Comparison of ENCODE assay signal across 2 cellular contexts in the genomic region with DNA sequence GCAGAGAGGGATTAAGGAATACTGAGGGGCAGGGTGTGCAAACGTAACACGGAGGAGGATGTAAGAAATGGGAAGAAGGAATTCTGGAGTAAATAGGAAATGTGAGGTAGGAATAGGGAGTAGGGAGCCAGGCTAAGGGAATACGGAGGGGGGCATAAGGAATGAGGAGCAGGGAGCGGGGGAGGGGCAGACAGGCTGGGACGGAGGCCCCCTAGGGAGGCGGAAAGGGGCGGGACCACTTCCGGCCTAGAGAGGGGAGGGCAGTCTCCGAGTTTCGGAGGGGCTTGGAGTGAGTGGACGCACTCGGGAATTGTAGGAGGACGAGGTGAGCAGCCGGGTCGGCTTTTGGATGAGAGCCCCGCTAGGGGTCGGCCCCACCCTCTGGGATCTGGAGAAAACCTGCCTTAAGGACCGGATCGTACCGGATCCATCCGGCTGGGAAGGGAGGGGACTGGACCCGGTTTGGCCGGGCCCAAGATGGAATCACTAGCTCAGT.
TF ChIP-seq lines count a peak whose summit lies in the region.

No MANE protein-coding gene starts in this region.

TF ChIP-seq in HEK293, 187 proteins besides CTCF, POLR2A, EP300 and RAD21 (continues in another document):
- no peak for TF ChIP-seq OVOL3 (tag by site-specific recombination; IDR thresholded peaks at IDR 0.05)
- no peak for TF ChIP-seq ZSCAN5A (tag by site-specific recombination; IDR thresholded peaks at IDR 0.05)
- peak; percentile 76 for TF ChIP-seq IKZF3 (tag by site-specific recombination; IDR thresholded peaks at IDR 0.05)
- no peak for TF ChIP-seq ZNF561 (tag by site-specific recombination; IDR thresholded peaks at IDR 0.05; ENCODE audit: borderline replicate concordance)
- TF ChIP-seq ZNF175 (tag by site-specific recombination; IDR thresholded peaks at IDR 0.05): no peak
- peak; percentile 65; the same call in 1 of the 2 replicates for TF ChIP-seq WT1 (tag by site-specific recombination; IDR thresholded peaks at IDR 0.05)
- no peak for TF ChIP-seq GFI1B (tag by site-specific recombination; IDR thresholded peaks at IDR 0.05)
- no peak; the same call in 1 of the 2 replicates for TF ChIP-seq KLF16 (tag by site-specific recombination; IDR thresholded peaks at IDR 0.05)
- no peak for TF ChIP-seq ZNF311 (tag by site-specific recombination; IDR thresholded peaks at IDR 0.05; ENCODE audit: borderline replicate concordance)
- TF ChIP-seq ZNF626 (tag by site-specific recombination; IDR thresholded peaks at IDR 0.05): no peak
- TF ChIP-seq ZNF121 (tag by site-specific recombination; IDR thresholded peaks at IDR 0.05): no peak
- TF ChIP-seq, protein P1, sequence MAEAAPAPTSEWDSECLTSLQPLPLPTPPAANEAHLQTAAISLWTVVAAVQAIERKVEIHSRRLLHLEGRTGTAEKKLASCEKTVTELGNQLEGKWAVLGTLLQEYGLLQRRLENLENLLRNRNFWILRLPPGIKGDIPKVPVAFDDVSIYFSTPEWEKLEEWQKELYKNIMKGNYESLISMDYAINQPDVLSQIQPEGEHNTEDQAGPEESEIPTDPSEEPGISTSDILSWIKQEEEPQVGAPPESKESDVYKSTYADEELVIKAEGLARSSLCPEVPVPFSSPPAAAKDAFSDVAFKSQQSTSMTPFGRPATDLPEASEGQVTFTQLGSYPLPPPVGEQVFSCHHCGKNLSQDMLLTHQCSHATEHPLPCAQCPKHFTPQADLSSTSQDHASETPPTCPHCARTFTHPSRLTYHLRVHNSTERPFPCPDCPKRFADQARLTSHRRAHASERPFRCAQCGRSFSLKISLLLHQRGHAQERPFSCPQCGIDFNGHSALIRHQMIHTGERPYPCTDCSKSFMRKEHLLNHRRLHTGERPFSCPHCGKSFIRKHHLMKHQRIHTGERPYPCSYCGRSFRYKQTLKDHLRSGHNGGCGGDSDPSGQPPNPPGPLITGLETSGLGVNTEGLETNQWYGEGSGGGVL (tag by site-specific recombination; IDR thresholded peaks at IDR 0.05): peak; percentile 77
- TF ChIP-seq ZBTB48 (tag by site-specific recombination; IDR thresholded peaks at IDR 0.05): peak; percentile 88
- TF ChIP-seq ZBTB20 (tag by site-specific recombination; IDR thresholded peaks at IDR 0.05): peak; percentile 56; the same call in 1 of the 2 replicates
- TF ChIP-seq ZNF518A (tag by site-specific recombination; conservative IDR thresholded peaks at IDR 0.05; ENCODE audit: low read depth): 0 out of 2 replicates have a peak, but pooled peaks have one; percentile 34
- no peak for TF ChIP-seq ZNF266 (tag by site-specific recombination; IDR thresholded peaks at IDR 0.05; ENCODE audit: low read depth)
- TF ChIP-seq SETDB1 (IDR thresholded peaks at IDR 0.05; ENCODE audit: insufficient read length, low read length): no peak
- TF ChIP-seq ZNF19 (tag by site-specific recombination; IDR thresholded peaks at IDR 0.05; ENCODE audit: low read depth): no peak
- TF ChIP-seq TRIM28 (IDR thresholded peaks at IDR 0.05; ENCODE audit: borderline replicate concordance, low read length): no peak
- peak; percentile 97 for TF ChIP-seq ZBTB17 (tag by site-specific recombination; IDR thresholded peaks at IDR 0.05)
- TF ChIP-seq ZNF341 (tag by site-specific recombination; IDR thresholded peaks at IDR 0.05; ENCODE audit: low read depth): peak; percentile 87
- TF ChIP-seq ZNF558 (tag by site-specific recombination; IDR thresholded peaks at IDR 0.05): no peak
- TF ChIP-seq ZXDB (tag by site-specific recombination; IDR thresholded peaks at IDR 0.05): 0 out of 2 replicates have a peak, but pooled peaks have one; percentile 63
- TF ChIP-seq ZNF473 (tag by site-specific recombination; IDR thresholded peaks at IDR 0.05): no peak
- no peak for TF ChIP-seq ZNF416 (tag by site-specific recombination; IDR thresholded peaks at IDR 0.05)
- TF ChIP-seq ZNF426 (tag by site-specific recombination; IDR thresholded peaks at IDR 0.05): no peak

TF ChIP-seq in H1, 55 proteins besides CTCF, POLR2A, EP300 and RAD21:
- TF ChIP-seq GABPA (IDR thresholded peaks at IDR 0.05; ENCODE audit: borderline replicate concordance, insufficient read depth, low read length): no peak
- TF ChIP-seq TEAD4 (IDR thresholded peaks at IDR 0.05; ENCODE audit: low read depth, low read length): no peak
- peak; percentile 10 for TF ChIP-seq KDM4A (IDR thresholded peaks at IDR 0.05; ENCODE audit: low read depth, low read length, severe bottlenecking)
- TF ChIP-seq TAF1 (IDR thresholded peaks at IDR 0.05; ENCODE audit: low read depth, low read length): 0 out of 2 replicates have a peak, but pooled peaks have one; percentile 51
- TF ChIP-seq JUN (IDR thresholded peaks at IDR 0.05; ENCODE audit: low read depth, low read length): no peak
- TF ChIP-seq HDAC2 (IDR thresholded peaks at IDR 0.05; ENCODE audit: borderline replicate concordance in 1 of 2, low read depth in 2 of 2, low read length in 2 of 2): no peak
- TF ChIP-seq JUND (IDR thresholded peaks at IDR 0.05; ENCODE audit: low read length): no peak
- TF ChIP-seq POLR2AphosphoS5 (IDR thresholded peaks at IDR 0.05; ENCODE audit: low read depth, low read length): 0 out of 2 replicates have a peak, but pooled peaks have one; percentile 53
- no peak for TF ChIP-seq KDM1A (IDR thresholded peaks at IDR 0.05; ENCODE audit: borderline replicate concordance, low read length)
- TF ChIP-seq NRF1 (IDR thresholded peaks at IDR 0.05; ENCODE audit: low read depth, low read length): no peak
- TF ChIP-seq ASH2L (IDR thresholded peaks at IDR 0.05; ENCODE audit: low read length): peak; percentile 51
- TF ChIP-seq HDAC6 (IDR thresholded peaks at IDR 0.05; ENCODE audit: low read depth, low read length): no peak
- TF ChIP-seq CHD2 (IDR thresholded peaks at IDR 0.05; ENCODE audit: low read length): peak; percentile 44; the same call in 1 of the 2 replicates
- TF ChIP-seq PHF8 (conservative IDR thresholded peaks at IDR 0.05; ENCODE audit: low read depth, low read length): peak; percentile 78
